ENCODE assay signal across 21 cellular contexts in the genomic region with DNA sequence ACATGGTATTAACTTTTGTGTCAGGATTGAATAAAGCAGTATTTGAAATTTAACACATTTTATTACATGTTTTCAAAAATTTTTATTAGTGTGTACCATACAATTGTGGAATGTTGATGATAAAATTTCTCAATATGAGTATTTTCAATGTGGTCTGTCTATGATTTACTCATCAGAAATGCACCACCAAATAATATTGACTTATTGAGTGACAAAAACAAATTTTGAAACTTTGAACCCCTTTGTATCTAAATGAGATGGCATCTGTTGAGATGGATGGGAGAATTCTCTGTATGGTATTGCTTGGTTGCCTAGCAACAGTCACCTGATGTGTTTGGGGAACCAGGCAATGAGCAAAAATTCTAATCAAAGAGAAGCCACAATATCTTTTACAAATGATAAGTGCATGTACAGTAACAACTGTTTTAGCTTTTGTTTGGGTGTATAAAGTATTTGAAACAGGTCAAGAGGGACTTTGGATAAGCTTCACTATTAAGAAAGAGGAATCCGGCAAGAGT.
"Had no signal": no experiment of that assay in that cellular context is flagged by ENCODE, and none has a peak within 500 bp of the region (broad histone marks: within the 10 kb centered on the region; RNA-seq: fewer than 3 reads in every experiment).

No MANE protein-coding gene starts in this region.

- H3K27me3 Mint-ChIP-seq: central memory CD8-positive, alpha-beta T cell; naive B cell had no signal

- H3K4me1 ChIP-seq: esophagus muscularis mucosa, tibial nerve had no signal

- H3K27ac ChIP-seq: brain microvascular endothelial cell, esophagus muscularis mucosa, skin epidermis, tibial nerve had no signal

- H3K4me3 Mint-ChIP-seq: central memory CD8-positive, alpha-beta T cell; naive B cell had no signal

- H3K4me1 Mint-ChIP-seq: central memory CD8-positive, alpha-beta T cell; naive B cell had no signal

- H3K27ac Mint-ChIP-seq: naive B cell had no signal

- H3K4me3 ChIP-seq: esophagus muscularis mucosa, skin epidermis, tibial nerve had no signal

- ATAC-seq: activated CD4-positive, CD25-positive, alpha-beta regulatory T cell treated with anti-CD3 and anti-CD28 coated beads, Interleukin-2, amount 50 U/mL, for 24 hours; left lobe of liver had no signal

- H3K27me3 ChIP-seq: brain microvascular endothelial cell, esophagus muscularis mucosa, tibial nerve had no signal

- H3K36me3 Mint-ChIP-seq: naive B cell had no signal

- H3K36me3 ChIP-seq: brain microvascular endothelial cell, esophagus muscularis mucosa, tibial nerve had no signal

- DNase-seq: activated CD4-positive, alpha-beta T cell treated with anti-CD3 and anti-CD28 coated beads, Interleukin-2, amount 50 U/mL, for 1 hour; activated naive CD4-positive, alpha-beta T cell treated with Interleukin-2 at 50 U/mL for 16 hours; anterior cingulate cortex; brain microvascular endothelial cell; cortex of kidney; effector CD4-positive, alpha-beta T cell; hippocampal formation; naive B cell; nucleus accumbens; posterior cingulate gyrus; stimulated activated CD4-positive, alpha-beta T cell treated with anti-CD3 and anti-CD28 coated beads, Interleukin-15, amount 100 ng/mL, for 24 hours; stimulated activated CD4-positive, alpha-beta T cell treated with anti-CD3 and anti-CD28 coated beads, Interleukin-4, amount 100 ng/mL, for 1 hour; stimulated activated CD8-positive, alpha-beta memory T cell treated with anti-CD3 and anti-CD28 coated beads, Interleukin-4, amount 100 ng/mL, for 48 hours; stimulated activated naive CD4-positive, alpha-beta T cell treated with Interleukin-2 at 50 U/mL for 16 hours; substantia nigra had no signal
